ENCODE assay signal across 24 cellular contexts in genomic region chr2:30987611-30988010, GRCh38.
"Had no signal": no experiment of that assay in that cellular context is flagged by ENCODE, and none has a peak within 500 bp of the region (broad histone marks: within the 10 kb centered on the region; RNA-seq: fewer than 3 reads in every experiment).

No MANE protein-coding gene starts in this region.

- DNase-seq: activated B cell treated with CpG ODN at 0.5 μM for 24 hours; activated CD4-positive, alpha-beta memory T cell treated with anti-CD3 and anti-CD28 coated beads for 36 hours; activated CD4-positive, alpha-beta T cell treated with anti-CD3 and anti-CD28 coated beads, Interleukin-2, amount 10 ng/mL, durations not matched to agents 24 days and 14 days; activated CD8-positive, alpha-beta memory T cell treated with anti-CD3 and anti-CD28 coated beads, Interleukin-2, amount 50 U/mL, for 48 hours; activated gamma-delta T cell; activated naive CD4-positive, alpha-beta T cell; activated naive CD4-positive, alpha-beta T cell treated with anti-CD3 and anti-CD28 coated beads, Interleukin-2, amount 10 ng/mL, durations not matched to agents 7 days and 5 days; activated naive CD8-positive, alpha-beta T cell treated with anti-CD3 and anti-CD28 coated beads, Interleukin-2, amount 10 ng/mL, durations not matched to agents 7 days and 5 days; activated T-cell treated with anti-CD3 and anti-CD28 coated beads for 4 hours; activated T-cell treated with anti-CD3 and anti-CD28 coated beads, Interleukin-2, amount 50 U/mL, for 24 hours; activated T-cell treated with anti-CD3 and anti-CD28 coated beads, Interleukin-2, amount 50 U/mL, for 72 hours; central memory CD4-positive, alpha-beta T cell; cerebellar nuclear complex; colonic mucosa; effector CD8-positive, alpha-beta T cell; esophagus squamous epithelium; foreskin melanocyte; T-helper 1 cell; T-helper 17 cell; T1000; WERI-Rb-1 had no signal

- ATAC-seq: activated CD4-positive, CD25-positive, alpha-beta regulatory T cell treated with anti-CD3 and anti-CD28 coated beads, Interleukin-2, amount 50 U/mL, for 24 hours; activated naive CD4-positive, alpha-beta T cell treated with anti-CD3 and anti-CD28 coated beads, Interleukin-2, amount 50 U/mL, for 72 hours; activated T-cell treated with anti-CD3 and anti-CD28 coated beads, Interleukin-2, amount 50 U/mL, for 72 hours; gastroesophageal sphincter; T-helper 17 cell had no signal
